23 cellular contexts compared by ENCODE assay signal in genomic region chr4:94276204-94276603, GRCh38.
A peak's percentile ranks its signal among the peaks of the same experiment; 100 is the strongest.
DNase-seq lines count a peak whose midpoint lies in the region; ATAC-seq, FAIRE-seq and TF ChIP-seq lines count a peak whose summit lies in the region.
"Had no signal": no experiment of that assay in that cellular context is flagged by ENCODE, and none has a peak within 500 bp of the region (broad histone marks: within the 10 kb centered on the region; RNA-seq: fewer than 3 reads in every experiment).

No MANE protein-coding gene starts in this region.

- FAIRE-seq in A204.1 (lab: Jason Lieb, UNC): peak; percentile 65
- no peak for FAIRE-seq in H1 (lab: Jason Lieb, UNC)
- FAIRE-seq: A549, GM12878, GM12892, GM18507 had no signal

- no peak overlapping the region for H3K4ac ChIP-seq in IMR-90 (ENCODE audit: low read depth, low read length)
- no peak overlapping the region for H3K4ac ChIP-seq in H1 (replicated peaks; ENCODE audit: insufficient read length, low read depth, low read length)

- H2BK12ac ChIP-seq in H1 (ENCODE audit: low read depth, low read length): no peak overlapping the region

- no peaks in the 10 kb centered on the region for H3K23me2 ChIP-seq in H1 (ENCODE audit: low read depth, low read length)

- no peaks in the 10 kb centered on the region for H3K79me2 ChIP-seq in H1 (ENCODE audit: control insufficient read depth in 1 of 2, insufficient read depth in 2 of 2, low read length in 2 of 2)

- no peak overlapping the region for H3K56ac ChIP-seq in IMR-90 (ENCODE audit: extremely low read depth, insufficient read depth, low read length)
- no peak overlapping the region for H3K56ac ChIP-seq in H1 (replicated peaks; ENCODE audit: insufficient read length, low read depth, low read length)

- H3K36me3 ChIP-seq in IMR-90 (ENCODE audit: control insufficient read depth, insufficient read depth, low read length) (peaks cover 18% of the 10 kb centered on the region), H1 (ENCODE audit: control insufficient read depth in 2 of 4, insufficient read depth in 4 of 4, low read length in 3 of 4) (peaks cover 2 to 82% (median 41%) of the 10 kb centered on the region in 4 experiments; a peak in 6 of 8 replicates)

- no peak for DNase-seq in IMR-90
- DNase-seq in H1 (ENCODE audit: low read depth in 1 of 2, low spot score in 2 of 2): no peak
- no peak for DNase-seq in C1 segment of cervical spinal cord (lab: John Stamatoyannopoulos, UW)
- no peak for DNase-seq in effector CD8-positive, alpha-beta T cell (lab: John Stamatoyannopoulos, UW)
- DNase-seq: 8988T; AML-193; CD4-positive, alpha-beta memory T cell; CD4-positive, CD25-positive, alpha-beta regulatory T cell; CD8-positive, alpha-beta memory T cell; COR-L47; DMS 273 treated with DMSO at 0.1 percent for 48 hours; DMS153; DMS53; DMS79; DND-41; EL; GDM1 had no signal

- no peak overlapping the region for H3K9ac ChIP-seq in IMR-90 (ENCODE audit: low read depth, low read length)
- H3K9ac ChIP-seq in H1 (replicated peaks in 1 of 4; ENCODE audit: extremely low read depth in 1 of 4, low read depth in 3 of 4, low read length in 3 of 4): no peak overlapping the region
- H3K9ac ChIP-seq: BLaER1 treated with 17β-estradiol and CSF1 and Interleukin-3, amounts not matched to agents 10 nM and 100 nM had no signal

- TF ChIP-seq CTCF in IMR-90 (conservative IDR thresholded peaks at IDR 0.05; ENCODE audit: low read depth, low read length): no peak
- TF ChIP-seq CTCF in H1 (IDR thresholded peaks at IDR 0.05; ENCODE audit: control extremely low read depth in 1 of 3, insufficient read depth in 1 of 3, low read depth in 1 of 3, low read length in 3 of 3): no peak

- H2BK15ac ChIP-seq in IMR-90 (ENCODE audit: low read depth, low read length) (no peak overlapping the region), H1 (ENCODE audit: low read length) (no peak overlapping the region)

- CTCF ChIA-PET in IMR-90 (lab: Yijun Ruan, JAX) (no interaction called here), H1 (lab: Charles Lee; ENCODE audit: partially characterized antibody) (interaction anchor here (1.2 kb wide), 1 partner anchor 13 kb away, joined by 5 read pairs; no protein-coding TSS in a partner anchor)

- H4K5ac ChIP-seq in IMR-90 (ENCODE audit: low read depth, low read length) (no peak overlapping the region), H1 (ENCODE audit: insufficient read length, low read depth, low read length) (no peak overlapping the region)

- H4K91ac ChIP-seq in IMR-90 (ENCODE audit: insufficient read depth, low read depth, low read length): no peak overlapping the region
- H4K91ac ChIP-seq in H1 (replicated peaks; ENCODE audit: insufficient read length, low read length): no peak overlapping the region

- POLR2A ChIA-PET in IMR-90 (lab: Charles Lee; ENCODE audit: unreplicated experiment): no interaction called here
- POLR2A ChIA-PET in H1 (lab: Charles Lee; ENCODE audit: partially characterized antibody): no interaction called here

- no peak overlapping the region for H2AK5ac ChIP-seq in IMR-90 (ENCODE audit: low read depth, low read length)
- H2AK5ac ChIP-seq in H1 (ENCODE audit: low read depth, low read length): no peak overlapping the region

- no peak overlapping the region for H3K14ac ChIP-seq in IMR-90 (replicated peaks; ENCODE audit: low read depth, low read length)
- H3K14ac ChIP-seq in H1 (ENCODE audit: insufficient read length): no peak overlapping the region

- H3K4me3 ChIP-seq in IMR-90 (ENCODE audit: insufficient read depth, low read depth, low read length) (no peak overlapping the region), H1 (ENCODE audit: extremely low read depth in 1 of 4, insufficient read depth in 2 of 4, low read depth in 3 of 4, low read length in 4 of 4) (no peak overlapping the region)
- H3K4me3 ChIP-seq: A549; BLaER1 treated with 17β-estradiol and CSF1 and Interleukin-3, amounts not matched to agents 10 nM and 100 nM; GM12878 had no signal

- H3K27ac ChIP-seq in IMR-90 (ENCODE audit: insufficient read depth, low read length): no peak overlapping the region
- no peak overlapping the region for H3K27ac ChIP-seq in H1 (ENCODE audit: low read depth, low read length)
- H3K27ac ChIP-seq: A549; BLaER1 treated with 17β-estradiol and CSF1 and Interleukin-3, amounts not matched to agents 10 nM and 100 nM had no signal

- H2AFZ ChIP-seq in IMR-90 (replicated peaks; ENCODE audit: low read length, poor library complexity) (no peak overlapping the region), H1 (ENCODE audit: low read length) (no peak overlapping the region)

- H3K9me1 ChIP-seq in IMR-90 (ENCODE audit: insufficient read depth, low read length): peaks cover 7% of the 10 kb centered on the region; the same call in 1 of the 2 replicates

- no peak overlapping the region for H2BK5ac ChIP-seq in IMR-90 (ENCODE audit: low read depth, low read length, poor library complexity, severe bottlenecking)
- no peak overlapping the region for H2BK5ac ChIP-seq in H1 (ENCODE audit: low read depth, low read length)

- H3K27me3 ChIP-seq in IMR-90 (ENCODE audit: control insufficient read depth, insufficient read depth, low read length) (no peaks in the 10 kb centered on the region), H1 (replicated peaks in 1 of 4; ENCODE audit: control insufficient read depth in 3 of 4, extremely low read depth in 1 of 4, insufficient read depth in 3 of 4, low read length in 3 of 4) (no peaks in the 10 kb centered on the region)
- H3K27me3 ChIP-seq: BLaER1 treated with 17β-estradiol and CSF1 and Interleukin-3, amounts not matched to agents 10 nM and 100 nM had no signal

- no peak for TF ChIP-seq POLR2A in IMR-90 (IDR thresholded peaks at IDR 0.05; ENCODE audit: low read depth, low read length)
- TF ChIP-seq POLR2A in H1 (IDR thresholded peaks at IDR 0.05; ENCODE audit: control extremely low read depth in 1 of 2, low read depth in 2 of 2, low read length in 2 of 2): no peak

- no TSS peak for BruUV-seq in IMR-90 (replicated peaks; lab: Mats Ljungman, UMichigan)

- H3K18ac ChIP-seq in IMR-90 (ENCODE audit: low read depth, low read length): no peak overlapping the region
- H3K18ac ChIP-seq in H1 (ENCODE audit: extremely low read depth, low read length): no peak overlapping the region

- no peak for TF ChIP-seq EP300 in H1 (IDR thresholded peaks at IDR 0.05; ENCODE audit: borderline replicate concordance in 1 of 2, low read depth in 2 of 2, low read length in 2 of 2)

- H3K9me3 ChIP-seq in IMR-90 (ENCODE audit: control insufficient read depth, insufficient read depth, low read length) (no peaks in the 10 kb centered on the region), H1 (ENCODE audit: insufficient read depth in 2 of 2, low read depth in 1 of 2, low read length in 1 of 2) (no peaks in the 10 kb centered on the region)
- H3K9me3 ChIP-seq: A549; BLaER1 treated with 17β-estradiol and CSF1 and Interleukin-3, amounts not matched to agents 10 nM and 100 nM had no signal

- intact Hi-C loops in IMR-90 (cut with micrococcal nuclease): no loop called here

- ATAC-seq in IMR-90 (ENCODE audit: low read depth): no peak
- ATAC-seq: A549, GM12878 had no signal

- in situ Hi-C loops in IMR-90 (cut with MboI; ENCODE audit: low sequenced_read_pairs): no loop called here

- H3K23ac ChIP-seq in IMR-90 (ENCODE audit: low read depth, low read length) (no peak overlapping the region), H1 (ENCODE audit: insufficient read length) (no peak overlapping the region)

- peaks cover 3 to 7% of the 10 kb centered on the region in 2 experiments; a peak in 2 of 4 replicates for H3K79me1 ChIP-seq in IMR-90 (ENCODE audit: low read depth in 1 of 2, low read length in 2 of 2)
- H3K79me1 ChIP-seq in H1 (ENCODE audit: low read depth, low read length): no peaks in the 10 kb centered on the region; the same call in 1 of the 2 replicates

- no peak for TF ChIP-seq RAD21 in IMR-90 (IDR thresholded peaks at IDR 0.05; ENCODE audit: low read length)
- TF ChIP-seq RAD21 in H1 (IDR thresholded peaks at IDR 0.05 in 1 of 2, conservative IDR thresholded peaks at IDR 0.05 in 1 of 2; ENCODE audit: low read depth in 2 of 2, low read length in 2 of 2): no peak

- H2BK120ac ChIP-seq in IMR-90 (ENCODE audit: low read depth, low read length) (no peak overlapping the region), H1 (replicated peaks; ENCODE audit: low read depth, low read length) (no peak overlapping the region)

- dilution Hi-C loops in IMR-90 (cut with HindIII; ENCODE audit: low sequenced_read_pairs, unreplicated experiment): no loop called here

- H3K4me1 ChIP-seq in IMR-90 (ENCODE audit: control insufficient read depth, insufficient read depth, low read length): 0 out of 2 replicates have a peak, but pooled peaks cover 2% of the 10 kb centered on the region
- H3K4me1 ChIP-seq in H1 (replicated peaks in 1 of 4; ENCODE audit: control insufficient read depth in 3 of 4, insufficient read depth in 4 of 4, low read length in 3 of 4): no peaks in the 10 kb centered on the region
- H3K4me1 ChIP-seq: A549; BLaER1 treated with 17β-estradiol and CSF1 and Interleukin-3, amounts not matched to agents 10 nM and 100 nM had no signal

- H4K20me1 ChIP-seq in IMR-90 (ENCODE audit: insufficient read depth, low read length) (0 out of 2 replicates have a peak, but pooled peaks cover 4% of the 10 kb centered on the region), H1 (replicated peaks in 1 of 2; ENCODE audit: control insufficient read depth in 1 of 2, insufficient read depth in 2 of 2, low read length in 2 of 2) (no peaks in the 10 kb centered on the region)

- no peak overlapping the region for H2BK20ac ChIP-seq in IMR-90 (ENCODE audit: low read depth, low read length)
- H2BK20ac ChIP-seq in H1 (ENCODE audit: low read length): no peak overlapping the region

- 80% methylated on average over 3 of the region's 7 CpGs; no CpG with 5 or more reads in 1 of the 2 experiments for WGBS in IMR-90 (ENCODE audit: extremely low coverage in 2 of 2, insufficient read length in 1 of 2), 2 experiments
- 95% methylated on average over 7 of the region's 7 CpGs; no CpG with 5 or more reads in 1 of the 2 experiments for WGBS in H1 (ENCODE audit: extremely low coverage in 1 of 2, insufficient coverage in 1 of 2, insufficient read length in 1 of 2, insufficient replicate concordance in 2 of 2, low coverage in 1 of 2, low lambda C conversion rate in 2 of 2, missing lambda C conversion rate in 1 of 2), 2 experiments

- H3K4me2 ChIP-seq in IMR-90 (ENCODE audit: low read depth, low read length) (no peak overlapping the region), H1 (ENCODE audit: insufficient read depth in 1 of 2, low read depth in 2 of 2, low read length in 2 of 2) (no peak overlapping the region)
- H3K4me2 ChIP-seq: A549; BLaER1 treated with 17β-estradiol and CSF1 and Interleukin-3, amounts not matched to agents 10 nM and 100 nM had no signal

- H4K8ac ChIP-seq in IMR-90 (ENCODE audit: low read depth in 2 of 2, low read length in 2 of 2): no peak overlapping the region
- no peak overlapping the region for H4K8ac ChIP-seq in H1 (ENCODE audit: extremely low read depth, insufficient read depth, low read length)

- H2AK9ac ChIP-seq in IMR-90 (replicated peaks; ENCODE audit: low read depth, low read length, poor library complexity): no peak overlapping the region

TF ChIP-seq in IMR-90, 13 proteins besides CTCF, POLR2A, EP300 and RAD21 (continues in another document):
- TF ChIP-seq CEBPB (IDR thresholded peaks at IDR 0.05; ENCODE audit: low read depth, low read length): peak; percentile 74

TF ChIP-seq in H1, 55 proteins besides CTCF, POLR2A, EP300 and RAD21:
- TF ChIP-seq CEBPB (IDR thresholded peaks at IDR 0.05; ENCODE audit: low read depth, low read length) (peak; percentile 22; the same call in 1 of the 2 replicates), POLR2AphosphoS5 (IDR thresholded peaks at IDR 0.05; ENCODE audit: low read depth, low read length) (no peak)
TF ChIP-seq in H1: peak in this region for 1.
